In the genomic region with DNA sequence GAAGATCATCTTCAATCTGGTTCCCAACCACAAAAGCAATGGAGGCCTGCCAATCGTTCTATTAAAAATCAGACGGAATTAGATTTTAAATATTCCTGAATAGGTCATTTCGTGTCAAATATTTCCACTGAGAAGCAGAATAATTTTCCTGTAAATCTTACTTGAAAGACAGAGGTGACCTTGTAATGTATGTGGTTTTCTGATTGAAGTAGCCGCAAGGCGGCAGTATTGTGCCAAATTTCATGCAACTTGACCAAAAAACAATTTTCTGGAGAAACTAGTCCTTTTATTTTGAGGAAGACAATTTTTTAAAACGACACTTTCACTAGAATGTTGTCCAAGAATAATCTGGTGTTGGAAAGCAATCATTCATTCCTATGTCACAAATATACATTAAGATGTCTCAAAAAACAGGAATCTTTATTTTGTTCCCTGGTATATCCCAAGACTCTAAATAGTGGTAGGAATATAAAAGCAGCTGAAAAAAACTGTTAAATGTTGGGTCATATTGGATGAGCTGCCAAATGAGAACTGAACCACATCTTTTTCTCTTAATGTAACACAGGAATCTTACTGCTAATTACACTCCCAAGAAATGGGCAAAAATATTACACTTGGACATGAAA, we compare ENCODE assay signal across 9 cellular contexts. TPM values are rescaled to one million over a fixed set of nuclear protein-coding genes. Genes with fewer than 3 reads are reported as not detected.
DNase-seq lines count a peak whose midpoint lies in the region; ATAC-seq and TF ChIP-seq lines count a peak whose summit lies in the region.
"Had no signal": no experiment of that assay in that cellular context is flagged by ENCODE, and none has a peak within 500 bp of the region (broad histone marks: within the 10 kb centered on the region; RNA-seq: fewer than 3 reads in every experiment).

No MANE protein-coding gene starts in this region.

- CTCF ChIA-PET in CD8-positive, alpha-beta memory T cell (lab: Charles Lee), result no interaction called here

- H3K4me3 Mint-ChIP-seq in CD8-positive, alpha-beta memory T cell, result no peak overlapping the region
- H3K4me3 Mint-ChIP-seq: activated B cell treated with CpG ODN at 0.5 μM for 24 hours had no signal

- H3K27ac ChIP-seq in CD8-positive, alpha-beta memory T cell (ENCODE audit: low read depth, low read length), result no peak overlapping the region

- no peak overlapping the region for H3K27ac Mint-ChIP-seq in CD8-positive, alpha-beta memory T cell
- H3K27ac Mint-ChIP-seq: activated B cell treated with CpG ODN at 0.5 μM for 24 hours had no signal

- H3K4me3 ChIP-seq in CD8-positive, alpha-beta memory T cell (ENCODE audit: low read length), result no peak overlapping the region

- peaks cover 0 to 3% (median 0%) of the 10 kb centered on the region in 5 donors for H3K9me3 Mint-ChIP-seq in CD8-positive, alpha-beta memory T cell

- TF ChIP-seq POLR2A in erythroblast (IDR thresholded peaks at IDR 0.05; ENCODE audit: low read length), result no peak

- no peaks in the 10 kb centered on the region for H3K27me3 ChIP-seq in CD8-positive, alpha-beta memory T cell (ENCODE audit: insufficient read depth, low read length, poor library complexity, severe bottlenecking)

- peak; percentile 70 for TF ChIP-seq RAD21 in Ishikawa (IDR thresholded peaks at IDR 0.05; ENCODE audit: low read depth)

- no peak for ATAC-seq in GM21526 (IDR thresholded peaks at IDR 0.05; ENCODE audit: low FRiP score, unreplicated experiment)

- TF ChIP-seq EP300 in Ishikawa (IDR thresholded peaks at IDR 0.05; ENCODE audit: borderline replicate concordance), result no peak

- no peaks in the 10 kb centered on the region for H3K36me3 ChIP-seq in CD8-positive, alpha-beta memory T cell (ENCODE audit: insufficient read depth, low read length)

- no peaks in the 10 kb centered on the region for H3K4me1 ChIP-seq in CD8-positive, alpha-beta memory T cell (ENCODE audit: insufficient read depth, low read length)

- POLR2A ChIA-PET in CD8-positive, alpha-beta memory T cell (lab: Charles Lee), result no interaction called here

- H3K4me1 Mint-ChIP-seq in CD8-positive, alpha-beta memory T cell, result no peaks in the 10 kb centered on the region
- H3K4me1 Mint-ChIP-seq: activated B cell treated with CpG ODN at 0.5 μM for 24 hours had no signal

- H3K36me3 Mint-ChIP-seq in CD8-positive, alpha-beta memory T cell, result no peaks in the 10 kb centered on the region

- peaks cover 0 to 4% of the 10 kb centered on the region in 2 donors for H3K27me3 Mint-ChIP-seq in CD8-positive, alpha-beta memory T cell
- H3K27me3 Mint-ChIP-seq: activated B cell treated with CpG ODN at 0.5 μM for 24 hours had no signal

- peak; percentile 60 for DNase-seq in EL
- DNase-seq in SK-N-DZ (ENCODE audit: low spot score), result peak; percentile 47
- DNase-seq in erythroblast (lab: John Stamatoyannopoulos, UW), result peak; percentile 54 to 71
- DNase-seq in mucosa of gallbladder (ENCODE audit: low spot score), result peak; percentile 53
- DNase-seq in CD8-positive, alpha-beta memory T cell, result no peak
- DNase-seq in NCI-H1105 treated with DMSO at 0.1 percent for 48 hours (lab: John Stamatoyannopoulos, UW), result no peak
- DNase-seq: activated B cell treated with CpG ODN at 0.5 μM for 24 hours had no signal

- no peaks in the 10 kb centered on the region for H3K9me3 ChIP-seq in CD8-positive, alpha-beta memory T cell (ENCODE audit: low read length)

TF ChIP-seq in Ishikawa, 13 proteins besides CTCF, POLR2A, EP300 and RAD21:
- TF ChIP-seq, protein P1, sequence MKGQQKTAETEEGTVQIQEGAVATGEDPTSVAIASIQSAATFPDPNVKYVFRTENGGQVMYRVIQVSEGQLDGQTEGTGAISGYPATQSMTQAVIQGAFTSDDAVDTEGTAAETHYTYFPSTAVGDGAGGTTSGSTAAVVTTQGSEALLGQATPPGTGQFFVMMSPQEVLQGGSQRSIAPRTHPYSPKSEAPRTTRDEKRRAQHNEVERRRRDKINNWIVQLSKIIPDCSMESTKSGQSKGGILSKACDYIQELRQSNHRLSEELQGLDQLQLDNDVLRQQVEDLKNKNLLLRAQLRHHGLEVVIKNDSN (IDR thresholded peaks at IDR 0.05), result no peak
- TF ChIP-seq EGR1 (IDR thresholded peaks at IDR 0.05), result no peak

RNA-seq across cellular contexts. Expression of a gene that starts 33.6 kb away (rescaled TPM):
- polyA plus RNA-seq in SK-N-DZ (2014; cell fraction: cytosol; rRNA removed), result not detected in 2 replicates
- polyA plus RNA-seq in SK-N-DZ (2014; cell fraction: nucleus; rRNA removed), result not detected in 2 replicates
- 2.7 TPM for total RNA-seq in mucosa of gallbladder
- total RNA-seq in CD8-positive, alpha-beta memory T cell, result not detected
- polyA plus RNA-seq in CD8-positive, alpha-beta memory T cell, result not detected
- total RNA-seq: activated B cell treated with CpG ODN at 0.5 μM for 24 hours had no signal

Comparison
In these comparisons a context has a peak if more than half of its experiments do, and no peak if none do; other contexts are left out.
1. DNase-seq: peak in EL (single experiment), SK-N-DZ (single experiment), erythroblast (2 of 2) and mucosa of gallbladder (single experiment); none in CD8-positive, alpha-beta memory T cell (0 of 5) and NCI-H1105 treated with DMSO at 0.1 percent for 48 hours (single experiment).